Comparison of ENCODE assay signal across 1 cellular context in genomic region chr9:133083688-133084087, GRCh38. TPM values are rescaled to one million over a fixed set of nuclear protein-coding genes. Genes with fewer than 3 reads are reported as not detected.
"Had no signal": no experiment of that assay in that cellular context is flagged by ENCODE, and none has a peak within 500 bp of the region (broad histone marks: within the 10 kb centered on the region; RNA-seq: fewer than 3 reads in every experiment).

No MANE protein-coding gene starts in this region.

RNA-seq across cellular contexts. Expression of gene CEL, which starts 21.9 kb away (rescaled TPM):
- total RNA-seq: SK-MEL-5 had no signal
